ENCODE assay signal across 20 cellular contexts in genomic region chr1:58406296-58407071, GRCh38.
DNase-seq lines count a peak whose midpoint lies in the region; ATAC-seq, FAIRE-seq and TF ChIP-seq lines count a peak whose summit lies in the region.
"Had no signal": no experiment of that assay in that cellular context is flagged by ENCODE, and none has a peak within 500 bp of the region (broad histone marks: within the 10 kb centered on the region; RNA-seq: fewer than 3 reads in every experiment).

No MANE protein-coding gene starts in this region.

- H3K9me3 Mint-ChIP-seq in GM23338 = no peaks in the 10 kb centered on the region
- H3K9me3 Mint-ChIP-seq: CD4-positive, alpha-beta T cell; H9 had no signal

- H3K36me3 ChIP-seq in GM23338 (ENCODE audit: insufficient read depth) (no peaks in the 10 kb centered on the region), K562 (ENCODE audit: control insufficient read depth, insufficient read depth, low read length) (no peaks in the 10 kb centered on the region), mesendoderm (ENCODE audit: control insufficient read depth, insufficient read depth, low read length) (no peaks in the 10 kb centered on the region)

- no peak overlapping the region for H2BK5ac ChIP-seq in mesendoderm (ENCODE audit: low read length)

- no peaks in the 10 kb centered on the region for H3K9me2 ChIP-seq in GM23338 (ENCODE audit: insufficient read depth)

- no peak for FAIRE-seq in K562 (lab: Jason Lieb, UNC)
- FAIRE-seq: A204.1, GM12878 had no signal

- H2BK15ac ChIP-seq in mesendoderm (replicated peaks; ENCODE audit: low read depth) = no peak overlapping the region

- H3K27me3 Mint-ChIP-seq in GM23338 (ENCODE audit: insufficient read depth, low read depth, poor library complexity) = no peaks in the 10 kb centered on the region
- H3K27me3 Mint-ChIP-seq: B cell; CD4-positive, alpha-beta T cell had no signal

- no peak overlapping the region for H3K56ac ChIP-seq in mesendoderm (ENCODE audit: low read length)

- no peaks in the 10 kb centered on the region for H3K79me1 ChIP-seq in mesendoderm (ENCODE audit: low read length)

- no peak overlapping the region for H3K4me3 ChIP-seq in GM23338
- H3K4me3 ChIP-seq in K562 = no peak overlapping the region
- no peak overlapping the region for H3K4me3 ChIP-seq in mesendoderm (ENCODE audit: low read length)
- H3K4me3 ChIP-seq: GM12878, GM23248 had no signal

- H3K18ac ChIP-seq in mesendoderm (ENCODE audit: low read length) = no peak overlapping the region

- H2AK5ac ChIP-seq in mesendoderm (ENCODE audit: low read length) = no peak overlapping the region

- no peak for ATAC-seq in GM23338
- ATAC-seq in K562 = no peak
- ATAC-seq: GM12878 had no signal

- WGBS in K562 (ENCODE audit: insufficient coverage, low coverage, missing lambda C conversion rate) = 8% methylated on average over 12 of the region's 13 CpGs
- no CpG with 5 or more reads among the region's 13 CpGs for WGBS in mesendoderm (ENCODE audit: extremely low coverage, insufficient coverage, low lambda C conversion rate)

- DNase-seq in EH (ENCODE audit: low read depth) = peak; percentile 37
- DNase-seq in GM23338 (ENCODE audit: low spot score) = no peak
- DNase-seq in K562 (ENCODE audit: extremely low read depth in 1 of 4, low spot score in 3 of 4) = no peak
- DNase-seq in mesendoderm = peak; percentile 37
- DNase-seq in NCI-H1417 (lab: John Stamatoyannopoulos, UW) = no peak
- DNase-seq in effector CD4-positive, alpha-beta T cell = no peak
- DNase-seq in activated T-cell treated with anti-CD3 and anti-CD28 coated beads, Interleukin-2, amount 50 U/mL, for 48 hours = no peak
- no peak for DNase-seq in GM13977 (ENCODE audit: low spot score)
- DNase-seq: C1 segment of cervical spinal cord; Calu3; CD4-positive, alpha-beta T cell; DMS 273 treated with DMSO at 0.1 percent for 48 hours; EL; GM23248; H9; IMR-90; KG1 had no signal

- H3K23ac ChIP-seq in mesendoderm (ENCODE audit: low read length) = no peak overlapping the region

- no peak overlapping the region for H3K4ac ChIP-seq in mesendoderm (ENCODE audit: low read depth, low read length)

- H3K27ac ChIP-seq in GM23338 (ENCODE audit: low read depth) (no peak overlapping the region), K562 (ENCODE audit: extremely low read depth, low read depth, low read length) (no peak overlapping the region), mesendoderm (ENCODE audit: low read depth, low read length) (no peak overlapping the region)
- H3K27ac ChIP-seq: GM23248 had no signal

- H3K36me3 Mint-ChIP-seq in GM23338 (ENCODE audit: low read depth) = no peaks in the 10 kb centered on the region

- H3K27me3 ChIP-seq in GM23338 (ENCODE audit: insufficient read depth) (no peaks in the 10 kb centered on the region), K562 (ENCODE audit: control insufficient read depth in 2 of 2, insufficient read depth in 2 of 2, low read length in 2 of 2) (peaks cover 14 to 16% of the 10 kb centered on the region in 2 experiments; a peak in 4 of 5 replicates), mesendoderm (ENCODE audit: insufficient read depth, low read length, poor library complexity) (no peaks in the 10 kb centered on the region)

- no peak for TF ChIP-seq EP300 in K562 (IDR thresholded peaks at IDR 0.05; ENCODE audit: low read length)

- H3K9ac ChIP-seq in K562 (ENCODE audit: insufficient read depth in 1 of 2, low read depth in 2 of 2, low read length in 2 of 2) (no peak overlapping the region), mesendoderm (ENCODE audit: low read length) (no peak overlapping the region)
- H3K9ac ChIP-seq: GM23248 had no signal

- in situ Hi-C loops in K562 (cut with MboI) (no loop called here), GM13977 (cut with MboI; ENCODE audit: low pct_unique_long_range_greater_than_20kb, low sequenced_read_pairs, unreplicated experiment) (no loop called here)

- no peaks in the 10 kb centered on the region for H3K9me3 ChIP-seq in K562 (replicated peaks; ENCODE audit: control insufficient read depth, insufficient read depth, low read depth, low read length)

- H3K4me1 ChIP-seq in GM23338 (ENCODE audit: insufficient read depth) = peaks cover 4% of the 10 kb centered on the region; the same call in 1 of the 2 replicates
- H3K4me1 ChIP-seq in K562 (replicated peaks in 1 of 2; ENCODE audit: control insufficient read depth in 2 of 2, insufficient read depth in 2 of 2, low read length in 2 of 2) = no peaks in the 10 kb centered on the region
- H3K4me1 ChIP-seq in mesendoderm (ENCODE audit: control insufficient read depth, low read depth, low read length) = no peaks in the 10 kb centered on the region

- CTCF ChIA-PET in K562 (lab: Yijun Ruan, JAX; ENCODE audit: low intra/inter-chr PET ratio) = no interaction called here

- intact Hi-C loops in K562 (cut with micrococcal nuclease) = no loop called here

- H2AFZ ChIP-seq in GM23338 (peak overlapping the region; percentile 83; the same call in 1 of the 2 replicates), K562 (ENCODE audit: low read depth, low read length) (no peak overlapping the region)
- H2AFZ ChIP-seq: GM23248 had no signal

- H3K4me2 ChIP-seq in GM23338 (no peak overlapping the region), K562 (ENCODE audit: insufficient read depth, low read length) (no peak overlapping the region), mesendoderm (ENCODE audit: low read length) (no peak overlapping the region)

- no peaks in the 10 kb centered on the region for H3F3A ChIP-seq in GM23338 (replicated peaks; ENCODE audit: low read depth)

- H3K9me1 ChIP-seq in K562 (ENCODE audit: control insufficient read depth, insufficient read depth, low read length) = no peaks in the 10 kb centered on the region

- H4K5ac ChIP-seq in mesendoderm (ENCODE audit: low read length) = no peak overlapping the region

- no peak overlapping the region for H4K8ac ChIP-seq in mesendoderm (ENCODE audit: low read depth, low read length)

- TF ChIP-seq POLR2A in K562 (conservative IDR thresholded peaks at IDR 0.05) = no peak

- H2BK120ac ChIP-seq in mesendoderm (ENCODE audit: low read depth, low read length) = no peak overlapping the region

- POLR2A ChIA-PET in K562 (lab: Yijun Ruan, JAX) = interaction anchor here (0.9 kb wide), 1 partner anchor 63 kb away, joined by 3 read pairs; no protein-coding TSS in a partner anchor

- H4K20me1 ChIP-seq in GM23338 (replicated peaks; ENCODE audit: insufficient read depth) (no peaks in the 10 kb centered on the region), K562 (replicated peaks; ENCODE audit: control insufficient read depth, insufficient read depth, low read length) (no peaks in the 10 kb centered on the region)

- no peak overlapping the region for H3K4me3 Mint-ChIP-seq in GM23338
- H3K4me3 Mint-ChIP-seq: B cell; CD4-positive, alpha-beta T cell; H9 had no signal

- H3K4me1 Mint-ChIP-seq in GM23338 = no peaks in the 10 kb centered on the region
- H3K4me1 Mint-ChIP-seq: B cell had no signal

- no peak for TF ChIP-seq CTCF in GM23338 (conservative IDR thresholded peaks at IDR 0.05; ENCODE audit: low read depth in 2 of 2)
- TF ChIP-seq CTCF in K562 (IDR thresholded peaks at IDR 0.05 in 2 of 3, conservative IDR thresholded peaks at IDR 0.05 in 1 of 3; ENCODE audit: insufficient read depth in 2 of 3, low read depth in 1 of 3, low read length in 3 of 3) = no peak
- TF ChIP-seq CTCF in GM13977 (IDR thresholded peaks at IDR 0.05; ENCODE audit: extremely low read depth, insufficient read depth, missing control alignments) = no peak

- H3K79me2 ChIP-seq in GM23338 (replicated peaks; ENCODE audit: insufficient read depth) (no peaks in the 10 kb centered on the region), K562 (ENCODE audit: control insufficient read depth, insufficient read depth, low read length) (no peaks in the 10 kb centered on the region), mesendoderm (ENCODE audit: control insufficient read depth, insufficient read depth, low read length) (no peaks in the 10 kb centered on the region)

- TF ChIP-seq RAD21 in K562 (CRISPR knock-in tag; conservative IDR thresholded peaks at IDR 0.05 in 1 of 2, IDR thresholded peaks at IDR 0.05 in 1 of 2) = no peak

- H3K27ac Mint-ChIP-seq in GM23338 = no peak overlapping the region
- H3K27ac Mint-ChIP-seq: B cell; CD4-positive, alpha-beta T cell; H9 had no signal

- BruUV-seq in K562 (replicated peaks; lab: Mats Ljungman, UMichigan) = no TSS peak

TF ChIP-seq in GM23338, 12 proteins besides CTCF, POLR2A, EP300 and RAD21 (continues in another document):
- no peak for TF ChIP-seq ZNF331 (CRISPR knock-in tag; IDR thresholded peaks at IDR 0.05; ENCODE audit: low read depth)

TF ChIP-seq in K562, 482 proteins besides CTCF, POLR2A, EP300 and RAD21 (continues in another document):
- TF ChIP-seq ZFP36 (IDR thresholded peaks at IDR 0.05; ENCODE audit: low read depth, low read length, partially characterized antibody) (peak; percentile 48), DACH1 (IDR thresholded peaks at IDR 0.05; ENCODE audit: partially characterized antibody) (no peak), PTTG1 (tag; IDR thresholded peaks at IDR 0.05; ENCODE audit: low read depth) (no peak), HINFP (tag; conservative IDR thresholded peaks at IDR 0.05; ENCODE audit: low read depth) (no peak), ELF1 (tag; IDR thresholded peaks at IDR 0.05) (no peak), PURB (CRISPR knock-in tag; IDR thresholded peaks at IDR 0.05; ENCODE audit: low read depth) (no peak), BCOR (IDR thresholded peaks at IDR 0.05) (0 out of 2 replicates have a peak, but pooled peaks have one; percentile 19)

Comparison
In these comparisons a context has a peak if more than half of its experiments do, and no peak if none do; other contexts are left out.
1. DNase-seq: peak in EH (single experiment) and mesendoderm (single experiment); none in GM23338 (single experiment), K562 (0 of 4), NCI-H1417 (0 of 3), effector CD4-positive, alpha-beta T cell (single experiment), activated T-cell treated with anti-CD3 and anti-CD28 coated beads, Interleukin-2, amount 50 U/mL, for 48 hours (0 of 2) and GM13977 (single experiment).